10 cellular contexts compared by ENCODE assay signal in genomic region chr13:76764429-76764828, GRCh38.
A peak's percentile ranks its signal among the peaks of the same experiment; 100 is the strongest.
DNase-seq lines count a peak whose midpoint lies in the region; ATAC-seq and TF ChIP-seq lines count a peak whose summit lies in the region.
"Had no signal": no experiment of that assay in that cellular context is flagged by ENCODE, and none has a peak within 500 bp of the region (broad histone marks: within the 10 kb centered on the region; RNA-seq: fewer than 3 reads in every experiment).

No MANE protein-coding gene starts in this region.

- no peak overlapping the region for H3K4me3 ChIP-seq in fibroblast of the aortic adventitia (ENCODE audit: low read depth, low read length)

- no peaks in the 10 kb centered on the region for H3K9me3 Mint-ChIP-seq in Calu3 (ENCODE audit: low read depth, unreplicated experiment)
- H3K9me3 Mint-ChIP-seq: endodermal cell, WTC11 had no signal

- TF ChIP-seq CTCF in Calu3 (IDR thresholded peaks at IDR 0.05; ENCODE audit: unreplicated experiment) (no peak), fibroblast of the aortic adventitia (IDR thresholded peaks at IDR 0.05; ENCODE audit: insufficient read depth, low read length) (no peak), omental fat pad (IDR thresholded peaks at IDR 0.05) (no peak)

- ATAC-seq in omental fat pad (ENCODE audit: low FRiP score), result peak; percentile 84
- ATAC-seq in GM21390 (IDR thresholded peaks at IDR 0.05; ENCODE audit: unreplicated experiment), result no peak
- ATAC-seq: WTC11 had no signal

- H3K27ac Mint-ChIP-seq in Calu3 (ENCODE audit: unreplicated experiment), result no peak overlapping the region
- H3K27ac Mint-ChIP-seq: endodermal cell, WTC11 had no signal

- H3K36me3 Mint-ChIP-seq in Calu3 (ENCODE audit: insufficient read depth, unreplicated experiment), result no peaks in the 10 kb centered on the region
- H3K36me3 Mint-ChIP-seq: WTC11 had no signal

- intact Hi-C loops in Calu3 (cut with micrococcal nuclease; ENCODE audit: unreplicated experiment), result no loop called here

- CTCF ChIA-PET in Calu3 (lab: Charles Lee), result no interaction called here

- DNase-seq in Calu3 (peak; percentile 1), NCI-H69 (lab: John Stamatoyannopoulos, UW) (peak; percentile 68), fibroblast of the aortic adventitia (ENCODE audit: low read depth) (peak; percentile 84), omental fat pad (ENCODE audit: low spot score) (no peak), globus pallidus (ENCODE audit: low spot score) (no peak)
- no peak for DNase-seq in stimulated activated CD4-positive, alpha-beta T cell treated with anti-CD3 and anti-CD28 coated beads, Interleukin-4, amount 100 ng/mL, for 1 hour
- no peak for DNase-seq in stimulated activated CD8-positive, alpha-beta memory T cell treated with anti-CD3 and anti-CD28 coated beads, Interleukin-4, amount 100 ng/mL, for 48 hours
- DNase-seq: endodermal cell had no signal

- H3K4me1 Mint-ChIP-seq in Calu3 (ENCODE audit: low read depth, unreplicated experiment), result no peaks in the 10 kb centered on the region

- no peaks in the 10 kb centered on the region for H3K27me3 Mint-ChIP-seq in Calu3 (ENCODE audit: unreplicated experiment)

- H3K4me3 Mint-ChIP-seq in Calu3 (ENCODE audit: low read depth, unreplicated experiment), result no peak overlapping the region
- H3K4me3 Mint-ChIP-seq: endodermal cell, WTC11 had no signal

- no TSS peak for BruUV-seq in Calu3 (replicated peaks; lab: Mats Ljungman, UMichigan)

Comparison
In these comparisons a context has a peak if more than half of its experiments do, and no peak if none do; other contexts are left out.
1. DNase-seq: peak in Calu3 (single experiment), NCI-H69 (single experiment) and fibroblast of the aortic adventitia (single experiment); none in omental fat pad (single experiment), stimulated activated CD4-positive, alpha-beta T cell treated with anti-CD3 and anti-CD28 coated beads, Interleukin-4, amount 100 ng/mL, for 1 hour (single experiment), stimulated activated CD8-positive, alpha-beta memory T cell treated with anti-CD3 and anti-CD28 coated beads, Interleukin-4, amount 100 ng/mL, for 48 hours (single experiment) and globus pallidus (single experiment).